In the genomic region with DNA sequence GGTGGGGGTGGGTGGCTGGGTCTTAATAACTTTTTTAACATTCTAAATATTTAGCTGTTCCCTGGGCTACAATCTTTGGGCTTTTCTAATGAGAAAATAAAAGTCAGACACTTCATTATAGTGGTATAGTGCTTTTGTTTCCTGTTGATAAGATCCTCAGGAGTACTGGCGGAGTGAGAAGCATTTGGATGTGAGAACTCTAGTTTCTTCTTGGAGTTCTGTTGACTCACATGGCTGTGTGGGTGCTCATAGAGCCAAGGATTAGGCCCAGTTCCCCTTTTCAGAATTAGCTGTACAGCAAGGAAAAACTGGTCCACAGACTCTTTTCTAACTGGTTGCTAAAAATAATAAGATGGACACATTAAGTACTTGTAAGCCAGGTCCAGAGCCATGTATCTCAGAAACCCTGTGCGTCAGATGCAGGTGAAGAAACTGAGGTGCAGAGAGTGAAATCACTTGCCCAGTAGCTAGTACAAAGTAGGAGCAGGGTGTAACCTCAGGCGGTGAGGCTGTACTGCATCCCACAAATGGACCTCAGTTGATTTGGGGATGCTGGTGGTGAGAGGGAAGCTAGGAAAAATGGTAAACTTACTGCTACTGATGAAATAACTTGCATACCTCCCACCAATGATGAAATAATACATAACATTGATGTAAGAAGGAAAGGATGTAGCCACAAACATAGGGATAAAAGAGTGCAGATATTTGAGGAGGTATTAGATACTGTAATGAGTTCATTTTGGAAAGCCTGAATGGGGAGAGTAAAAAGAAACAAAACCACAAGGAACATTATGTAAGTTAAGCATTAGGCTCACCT, we compare ENCODE assay signal across 10 cellular contexts. TPM values are rescaled to one million over a fixed set of nuclear protein-coding genes. Genes with fewer than 3 reads are reported as not detected.
DNase-seq lines count a peak whose midpoint lies in the region; ATAC-seq and TF ChIP-seq lines count a peak whose summit lies in the region.
"Had no signal": no experiment of that assay in that cellular context is flagged by ENCODE, and none has a peak within 500 bp of the region (broad histone marks: within the 10 kb centered on the region; RNA-seq: fewer than 3 reads in every experiment).

No MANE protein-coding gene starts in this region.

- H3K27me3 Mint-ChIP-seq in activated T-cell treated with anti-CD3 and anti-CD28 coated beads, Interleukin-2, amount 50 U/mL, for 72 hours (ENCODE audit: low read depth) = peaks cover 8% of the 10 kb centered on the region

- no peaks in the 10 kb centered on the region for H3K27me3 ChIP-seq in hepatocyte
- no peaks in the 10 kb centered on the region for H3K27me3 ChIP-seq in thyroid gland

- H3K4me3 Mint-ChIP-seq in activated T-cell treated with anti-CD3 and anti-CD28 coated beads, Interleukin-2, amount 50 U/mL, for 72 hours = peak overlapping the region; percentile 87 to 99

- H3K4me2 ChIP-seq in hepatocyte = peak overlapping the region; percentile 87

- no peaks in the 10 kb centered on the region for H3K9me3 ChIP-seq in hepatocyte (ENCODE audit: low read depth)
- H3K9me3 ChIP-seq in thyroid gland = no peaks in the 10 kb centered on the region

- ATAC-seq in activated T-cell treated with anti-CD3 and anti-CD28 coated beads, Interleukin-2, amount 50 U/mL, for 72 hours (replicated peaks in 1 of 2) = no peak
- ATAC-seq in GM18498 (IDR thresholded peaks at IDR 0.05; ENCODE audit: unreplicated experiment) (no peak), HG02981 (IDR thresholded peaks at IDR 0.05; ENCODE audit: unreplicated experiment) (no peak)
- ATAC-seq: left lobe of liver had no signal

- H3K4me1 ChIP-seq in hepatocyte (ENCODE audit: insufficient read depth) (peaks cover 7% of the 10 kb centered on the region), thyroid gland (peaks cover 12 to 22% of the 10 kb centered on the region in 2 donors)

- no peaks in the 10 kb centered on the region for H4K20me1 ChIP-seq in hepatocyte (ENCODE audit: insufficient read depth, poor library complexity, severe bottlenecking)

- H2AFZ ChIP-seq in hepatocyte = no peak overlapping the region

- DNase-seq in activated T-cell treated with anti-CD3 and anti-CD28 coated beads, Interleukin-2, amount 50 U/mL, for 72 hours = no peak
- DNase-seq in activated T-cell treated with anti-CD3 and anti-CD28 coated beads, Interleukin-2, amount 50 U/mL, for 1 hour = no peak
- no peak for DNase-seq in hepatocyte (ENCODE audit: low spot score)
- no peak for DNase-seq in thyroid gland
- no peak for DNase-seq in mesenteric fat pad (ENCODE audit: low spot score)
- DNase-seq: NCI-H1436 had no signal

- TF ChIP-seq CTCF in VCaP (conservative IDR thresholded peaks at IDR 0.05) (no peak), hepatocyte (IDR thresholded peaks at IDR 0.05; ENCODE audit: poor library complexity) (no peak), thyroid gland (IDR thresholded peaks at IDR 0.05) (no peak)

- no peaks in the 10 kb centered on the region for H3K9me3 Mint-ChIP-seq in activated T-cell treated with anti-CD3 and anti-CD28 coated beads, Interleukin-2, amount 50 U/mL, for 72 hours

- no peaks in the 10 kb centered on the region for H3K9me2 ChIP-seq in hepatocyte (replicated peaks; ENCODE audit: insufficient read depth)

- peak overlapping the region; percentile 95; the same call in 1 of the 2 replicates for H3K27ac ChIP-seq in VCaP
- H3K27ac ChIP-seq in hepatocyte = peak overlapping the region; percentile 13
- H3K27ac ChIP-seq in thyroid gland = peak overlapping the region; percentile 27 to 84 (median 55)

- H3K4me1 Mint-ChIP-seq in activated T-cell treated with anti-CD3 and anti-CD28 coated beads, Interleukin-2, amount 50 U/mL, for 72 hours (ENCODE audit: low read depth) = peaks cover 65% of the 10 kb centered on the region

- H3K36me3 ChIP-seq in hepatocyte (replicated peaks; ENCODE audit: insufficient read depth, low read depth) (no peaks in the 10 kb centered on the region), thyroid gland (no peaks in the 10 kb centered on the region)

- peak overlapping the region; percentile 82 for H3K27ac Mint-ChIP-seq in activated T-cell treated with anti-CD3 and anti-CD28 coated beads, Interleukin-2, amount 50 U/mL, for 72 hours

- H3K4me3 ChIP-seq in hepatocyte (no peak overlapping the region), thyroid gland (replicated peaks in 1 of 3) (peak overlapping the region in 1 of 3 donors; percentile 74)

- WGBS in hepatocyte (ENCODE audit: low lambda C conversion rate, missing lambda C conversion rate) = 76% methylated on average over 3 of the region's 3 CpGs
- WGBS in thyroid gland, 2 donors = 80 to 81% methylated on average over 3 of the region's 3 CpGs

- peaks cover 20% of the 10 kb centered on the region for H3K79me2 ChIP-seq in hepatocyte

- peaks cover 2 to 10% of the 10 kb centered on the region in 2 donors for H3K36me3 Mint-ChIP-seq in activated T-cell treated with anti-CD3 and anti-CD28 coated beads, Interleukin-2, amount 50 U/mL, for 72 hours (ENCODE audit: insufficient read depth in 2 of 2)

- intact Hi-C loops in thyroid gland (cut with DNase I) = no loop called here

- TF ChIP-seq POLR2A in thyroid gland (IDR thresholded peaks at IDR 0.05) = no peak

RNA-seq across cellular contexts. Expression of a gene that starts 2.4 kb away (rescaled TPM):
- total RNA-seq in activated T-cell treated with anti-CD3 and anti-CD28 coated beads, Interleukin-2, amount 50 U/mL, for 72 hours = 100 to 1,000 TPM in 1 of 2 donors, 10 to 100 TPM in 1; 95.2 to 147 TPM
- total RNA-seq in hepatocyte (79.1 and 90.8 TPM in 2 replicates), thyroid gland (100 to 1,000 TPM; 210 to 261 (median 232) TPM), mesenteric fat pad (38.9 TPM)
- 46.8 and 54.8 TPM in 2 replicates for polyA plus RNA-seq in hepatocyte

RNA-seq across cellular contexts. Expression of a gene that starts 28.4 kb away (rescaled TPM):
- total RNA-seq in activated T-cell treated with anti-CD3 and anti-CD28 coated beads, Interleukin-2, amount 50 U/mL, for 72 hours = 1 to 10 TPM; 5.0 to 7.2 TPM
- total RNA-seq in hepatocyte (49.6 and 59.0 TPM in 2 replicates), thyroid gland (10 to 100 TPM; 58.8 to 98.3 (median 74.5) TPM), mesenteric fat pad (32.3 TPM)
- 43.1 and 55.5 TPM in 2 replicates for polyA plus RNA-seq in hepatocyte

Comparison
In these comparisons a context has a peak if more than half of its experiments do, and no peak if none do; other contexts are left out.
1. H3K27ac ChIP-seq: peak in every context shown above with its lines; median percentile 95 in VCaP; 55 in thyroid gland; 13 in hepatocyte.